ENCODE assay signal across 8 cellular contexts in genomic region chr2:38751043-38751846, GRCh38. TPM values are rescaled to one million over a fixed set of nuclear protein-coding genes. Genes with fewer than 3 reads are reported as not detected.
DNase-seq lines count a peak whose midpoint lies in the region; ATAC-seq lines count a peak whose summit lies in the region.

Gene SRSF7 (minus strand): TSS chr2:38751361. CDS start chr2:38751256, 105 bp downstream.

- peaks cover 59 to 65% (median 63%) of the 10 kb centered on the region in 3 donors for H3K4me1 Mint-ChIP-seq in CD8-positive, alpha-beta memory T cell

- peaks cover 36 to 48% (median 38%) of the 10 kb centered on the region in 3 donors for H3K36me3 Mint-ChIP-seq in CD8-positive, alpha-beta memory T cell

- POLR2A ChIA-PET in CD8-positive, alpha-beta memory T cell (lab: Charles Lee) = interaction anchor here (0.6 to 2.4 kb wide), 43 partner anchors 10 to 382 kb away, joined by 3 to 41 read pairs (median 4); partner anchors contain the start of genes ATL2, DHX57, GALM and GEMIN6
- POLR2A ChIA-PET in activated CD8-positive, alpha-beta memory T cell treated with anti-CD3 and anti-CD28 coated beads for 36 hours (lab: Charles Lee) = interaction anchor here (0.6 to 7.6 kb wide), 28 partner anchors 8 to 1099 kb away, joined by 3 to 200 read pairs (median 4); partner anchors contain the start of genes ATL2, DHX57, GALM and HNRNPLL

- peak within 1 kb of the TSS; percentile 98 to 100 (median 100) for H3K27ac Mint-ChIP-seq in CD8-positive, alpha-beta memory T cell

- H3K4me3 Mint-ChIP-seq in CD8-positive, alpha-beta memory T cell = peak within 1 kb of the TSS; percentile 95 to 100 (median 99)

- peak; percentile 55 for ATAC-seq in GM19468 (IDR thresholded peaks at IDR 0.05; ENCODE audit: extremely low read depth, unreplicated experiment)

- peaks cover 35% of the 10 kb centered on the region for H3K36me3 ChIP-seq in CD8-positive, alpha-beta memory T cell (ENCODE audit: insufficient read depth, low read length)
- H3K36me3 ChIP-seq in effector memory CD4-positive, alpha-beta T cell (ENCODE audit: control insufficient read depth, insufficient read depth, low read length) = peaks cover 32% of the 10 kb centered on the region

- peak within 1 kb of the TSS; percentile 96 for H3K4me3 ChIP-seq in CD8-positive, alpha-beta memory T cell (ENCODE audit: low read length)
- peak within 1 kb of the TSS; percentile 74 for H3K4me3 ChIP-seq in effector memory CD4-positive, alpha-beta T cell (ENCODE audit: insufficient read depth, low read depth, low read length, poor library complexity, severe bottlenecking)

- peaks cover 0 to 4% (median 3%) of the 10 kb centered on the region in 5 donors for H3K9me3 Mint-ChIP-seq in CD8-positive, alpha-beta memory T cell

- H3K27ac ChIP-seq in CD8-positive, alpha-beta memory T cell (ENCODE audit: low read depth, low read length) = peak within 1 kb of the TSS; percentile 98
- H3K27ac ChIP-seq in effector memory CD4-positive, alpha-beta T cell (ENCODE audit: insufficient read depth, low read length, poor library complexity, severe bottlenecking) = peak within 1 kb of the TSS; percentile 90

- DNase-seq in CD8-positive, alpha-beta memory T cell = peak; percentile 95 to 99 (median 96)
- DNase-seq in HT-29 (ENCODE audit: low spot score) (peak; percentile 99), NOMO-1 (lab: John Stamatoyannopoulos, UW; ENCODE audit: unreplicated experiment in 2 of 2) (peak; percentile 95 to 97), lung microvascular endothelial cell (ENCODE audit: low read depth in 2 of 2) (peak; percentile 96 to 99)
- DNase-seq in effector memory CD4-positive, alpha-beta T cell = peak; percentile 93 to 99 (median 96)
- DNase-seq in stimulated activated CD4-positive, alpha-beta T cell treated with anti-CD3 and anti-CD28 coated beads, TNF-alpha, amount 100 ng/mL, for 48 hours (ENCODE audit: low read depth in 3 of 3) = peak; percentile 94 to 96 (median 94)

- no peaks in the 10 kb centered on the region for H3K9me3 ChIP-seq in CD8-positive, alpha-beta memory T cell (ENCODE audit: low read length)
- H3K9me3 ChIP-seq in effector memory CD4-positive, alpha-beta T cell (ENCODE audit: control insufficient read depth, low read length) = no peaks in the 10 kb centered on the region

- H3K27me3 ChIP-seq in CD8-positive, alpha-beta memory T cell (ENCODE audit: insufficient read depth, low read length, poor library complexity, severe bottlenecking) = no peaks in the 10 kb centered on the region
- no peaks in the 10 kb centered on the region for H3K27me3 ChIP-seq in effector memory CD4-positive, alpha-beta T cell (replicated peaks; ENCODE audit: control insufficient read depth, insufficient read depth, low read length, poor library complexity, severe bottlenecking)

- CTCF ChIA-PET in CD8-positive, alpha-beta memory T cell (lab: Charles Lee) = interaction anchor here (0.7 to 4.2 kb wide), 14 partner anchors 9 to 1130 kb away, joined by 3 to 18 read pairs (median 4); partner anchors contain the start of genes HNRNPLL and SOS1
- CTCF ChIA-PET in activated CD8-positive, alpha-beta memory T cell treated with anti-CD3 and anti-CD28 coated beads for 36 hours (lab: Charles Lee) = interaction anchor here (0.7 to 6.2 kb wide), 5 partner anchors 10 to 151 kb away, joined by 3 to 51 read pairs (median 4); partner anchors contain the start of gene HNRNPLL

- peaks cover 0 to 18% of the 10 kb centered on the region in 2 donors for H3K27me3 Mint-ChIP-seq in CD8-positive, alpha-beta memory T cell

- H3K4me1 ChIP-seq in CD8-positive, alpha-beta memory T cell (ENCODE audit: insufficient read depth, low read length) = peaks cover 53% of the 10 kb centered on the region
- H3K4me1 ChIP-seq in effector memory CD4-positive, alpha-beta T cell (ENCODE audit: control insufficient read depth, insufficient read depth, low read length, poor library complexity, severe bottlenecking) = peaks cover 39% of the 10 kb centered on the region

RNA-seq across cellular contexts. Expression of gene SRSF7, which starts in this region (rescaled TPM):
- 100 to 1,000 TPM; 378 to 381 TPM for total RNA-seq in CD8-positive, alpha-beta memory T cell
- polyA plus RNA-seq in CD8-positive, alpha-beta memory T cell = 200 TPM
- total RNA-seq in HT-29 (2014; rRNA removed; shearing (Covaris generic)) = 124 and 133 TPM in 2 replicates
- 100 to 1,000 TPM; 358 to 371 TPM for total RNA-seq in activated CD8-positive, alpha-beta memory T cell treated with anti-CD3 and anti-CD28 coated beads for 36 hours
- total RNA-seq in lung microvascular endothelial cell = 73.0 and 90.3 TPM in 2 replicates

Comparison
In these comparisons a context has a peak if more than half of its experiments do, and no peak if none do; other contexts are left out.
1. Peak in every context shown above with its lines: DNase-seq, ATAC-seq, H3K4me3 ChIP-seq and H3K27ac ChIP-seq.